Comparison of ENCODE assay signal across 16 cellular contexts in genomic region chr11:70433038-70433437, GRCh38. TPM values are rescaled to one million over a fixed set of nuclear protein-coding genes. Genes with fewer than 3 reads are reported as not detected.
DNase-seq lines count a peak whose midpoint lies in the region; ATAC-seq and TF ChIP-seq lines count a peak whose summit lies in the region.
"Had no signal": no experiment of that assay in that cellular context is flagged by ENCODE, and none has a peak within 500 bp of the region (broad histone marks: within the 10 kb centered on the region; RNA-seq: fewer than 3 reads in every experiment).

No MANE protein-coding gene starts in this region.

- no peak for ATAC-seq in left ventricle myocardium superior
- ATAC-seq in CD8-positive, alpha-beta T cell = no peak
- ATAC-seq in GM18498 (IDR thresholded peaks at IDR 0.05; ENCODE audit: unreplicated experiment) = no peak
- ATAC-seq: A549 had no signal

- CTCF ChIA-PET in RWPE1 (lab: Yijun Ruan, JAX) = no interaction called here
- CTCF ChIA-PET in CD8-positive, alpha-beta T cell (lab: Charles Lee) = no interaction called here

- POLR2A ChIA-PET in RWPE1 (lab: Yijun Ruan, JAX; ENCODE audit: low non-redundant PET) = no interaction called here
- POLR2A ChIA-PET in CD8-positive, alpha-beta T cell (lab: Charles Lee) = no interaction called here

- H3K36me3 ChIP-seq in left ventricle myocardium inferior = peaks cover 96% of the 10 kb centered on the region
- H3K36me3 ChIP-seq in CD8-positive, alpha-beta T cell (ENCODE audit: insufficient read depth, low read length) = no peaks in the 10 kb centered on the region

- H3K27ac ChIP-seq in left ventricle myocardium inferior (replicated peaks) = no peak overlapping the region
- H3K27ac ChIP-seq in RWPE1 = 0 out of 2 replicates have a peak overlapping the region, but pooled peaks have one; percentile 13
- H3K27ac ChIP-seq in CD8-positive, alpha-beta T cell (ENCODE audit: low read depth, low read length) = no peak overlapping the region
- H3K27ac ChIP-seq: 22Rv1, A549 had no signal

- intact Hi-C loops in left ventricle myocardium superior (cut with micrococcal nuclease) = no loop called here
- intact Hi-C loops in left ventricle myocardium inferior (cut with micrococcal nuclease) = no loop called here
- intact Hi-C loops in CD8-positive, alpha-beta T cell (cut with DNase I, micrococcal nuclease) = no loop called here

- peaks cover 8% of the 10 kb centered on the region for H3K4me1 Mint-ChIP-seq in glutamatergic neuron (ENCODE audit: low read depth, unreplicated experiment)
- H3K4me1 Mint-ChIP-seq in CD8-positive, alpha-beta T cell (ENCODE audit: low read depth) = no peaks in the 10 kb centered on the region
- H3K4me1 Mint-ChIP-seq: CD8-positive, alpha-beta memory T cell had no signal

- TF ChIP-seq CTCF in left ventricle myocardium inferior (IDR thresholded peaks at IDR 0.05; ENCODE audit: borderline replicate concordance) = no peak
- no peak for TF ChIP-seq CTCF in RWPE1 (conservative IDR thresholded peaks at IDR 0.05; ENCODE audit: low read depth)
- TF ChIP-seq CTCF in glutamatergic neuron (IDR thresholded peaks at IDR 0.05; ENCODE audit: partially characterized antibody, unreplicated experiment) = no peak
- no peak for TF ChIP-seq CTCF in CD8-positive, alpha-beta T cell (IDR thresholded peaks at IDR 0.05)

- peak overlapping the region; percentile 86 for H3K27ac Mint-ChIP-seq in glutamatergic neuron (ENCODE audit: unreplicated experiment)
- H3K27ac Mint-ChIP-seq in CD8-positive, alpha-beta T cell = no peak overlapping the region
- H3K27ac Mint-ChIP-seq: CD8-positive, alpha-beta memory T cell; GM23338 had no signal

- no peak overlapping the region for H3K4me3 ChIP-seq in left ventricle myocardium inferior
- no peak overlapping the region for H3K4me3 ChIP-seq in CD8-positive, alpha-beta T cell (ENCODE audit: low read depth, low read length)
- H3K4me3 ChIP-seq: A549, GM23338 had no signal

- peaks cover 6% of the 10 kb centered on the region for H3K9me3 Mint-ChIP-seq in glutamatergic neuron (ENCODE audit: unreplicated experiment)
- H3K9me3 Mint-ChIP-seq in CD8-positive, alpha-beta T cell = no peaks in the 10 kb centered on the region
- H3K9me3 Mint-ChIP-seq: CD8-positive, alpha-beta memory T cell had no signal

- H3K36me3 Mint-ChIP-seq in glutamatergic neuron (ENCODE audit: unreplicated experiment) = no peaks in the 10 kb centered on the region
- no peaks in the 10 kb centered on the region for H3K36me3 Mint-ChIP-seq in CD8-positive, alpha-beta T cell
- H3K36me3 Mint-ChIP-seq: CD8-positive, alpha-beta memory T cell had no signal

- no peaks in the 10 kb centered on the region for H3K9me3 ChIP-seq in left ventricle myocardium inferior (replicated peaks)
- no peaks in the 10 kb centered on the region for H3K9me3 ChIP-seq in CD8-positive, alpha-beta T cell (ENCODE audit: low read length)
- H3K9me3 ChIP-seq: A549 had no signal

- peak; percentile 25 for DNase-seq in left ventricle myocardium superior
- no peak for DNase-seq in left ventricle myocardium inferior
- no peak for DNase-seq in RWPE1 (ENCODE audit: low spot score)
- DNase-seq in glutamatergic neuron = no peak
- DNase-seq in CD8-positive, alpha-beta T cell = no peak
- DNase-seq in iPS-NIHi11 (ENCODE audit: low spot score) = no peak
- DNase-seq: AML-193; CD8-positive, alpha-beta memory T cell; COR-L47; DMS 273 treated with DMSO at 0.1 percent for 48 hours; DMS53; HCEC 1CT had no signal

- H3K27me3 Mint-ChIP-seq in glutamatergic neuron (ENCODE audit: unreplicated experiment) = peaks cover 4% of the 10 kb centered on the region
- no peaks in the 10 kb centered on the region for H3K27me3 Mint-ChIP-seq in CD8-positive, alpha-beta T cell (ENCODE audit: low read depth)

- no peak overlapping the region for H3K4me3 Mint-ChIP-seq in glutamatergic neuron (ENCODE audit: unreplicated experiment)
- no peak overlapping the region for H3K4me3 Mint-ChIP-seq in CD8-positive, alpha-beta T cell
- H3K4me3 Mint-ChIP-seq: GM23338 had no signal

- no peaks in the 10 kb centered on the region for H3K27me3 ChIP-seq in left ventricle myocardium inferior (ENCODE audit: low read depth)
- H3K27me3 ChIP-seq in CD8-positive, alpha-beta T cell (ENCODE audit: insufficient read depth, low read length) = no peaks in the 10 kb centered on the region

- no peaks in the 10 kb centered on the region for H3K4me1 ChIP-seq in left ventricle myocardium inferior
- H3K4me1 ChIP-seq in CD8-positive, alpha-beta T cell (ENCODE audit: insufficient read depth, low read length) = no peaks in the 10 kb centered on the region
- H3K4me1 ChIP-seq: A549 had no signal

RNA-seq across cellular contexts. Expression of gene CTTN, which starts 34.7 kb away (rescaled TPM):
- total RNA-seq in left ventricle myocardium superior (169 TPM), left ventricle myocardium inferior (144 TPM), glutamatergic neuron (ENCODE audit: unreplicated experiment) (296 TPM)
- total RNA-seq in CD8-positive, alpha-beta T cell = under 1 TPM; 0.27 to 0.36 TPM

Comparison
In these comparisons a context has a peak if more than half of its experiments do, and no peak if none do; other contexts are left out.
1. RNA of gene CTTN, which starts 34.7 kb away (total RNA-seq): 296 TPM in glutamatergic neuron (single experiment), 169 TPM in left ventricle myocardium superior (single experiment) and 144 TPM in left ventricle myocardium inferior (single experiment); 0.27 to 0.36 TPM in CD8-positive, alpha-beta T cell; every median in the first group is over 100 times any median in the second.